ENCODE assay signal across 8 cellular contexts in genomic region chr5:181259974-181260719, GRCh38. TPM values are rescaled to one million over a fixed set of nuclear protein-coding genes. Genes with fewer than 3 reads are reported as not detected.
DNase-seq lines count a peak whose midpoint lies in the region; ATAC-seq and TF ChIP-seq lines count a peak whose summit lies in the region.

No MANE protein-coding gene starts in this region.

- H3K9me3 ChIP-seq in ES-I3 (ENCODE audit: control insufficient read depth, insufficient read depth, low read length): no peaks in the 10 kb centered on the region
- H3K9me3 ChIP-seq in Panc1 (ENCODE audit: control insufficient read depth, insufficient read depth, low read depth, low read length): no peaks in the 10 kb centered on the region
- H3K9me3 ChIP-seq in prostate gland: no peaks in the 10 kb centered on the region

- intact Hi-C loops in Panc1 (cut with micrococcal nuclease; ENCODE audit: unreplicated experiment) (no loop called here), prostate gland (cut with DNase I) (no loop called here)

- ATAC-seq in Panc1 (peak; percentile 2), esophagus mucosa (peak; percentile 1), GM19395 (IDR thresholded peaks at IDR 0.05; ENCODE audit: unreplicated experiment) (no peak), GM21390 (IDR thresholded peaks at IDR 0.05; ENCODE audit: unreplicated experiment) (no peak)

- TF ChIP-seq CTCF in Panc1 (IDR thresholded peaks at IDR 0.05): no peak
- TF ChIP-seq CTCF in prostate gland (IDR thresholded peaks at IDR 0.05): no peak

- 1% methylated on average over 26 of the region's 26 CpGs for WGBS in prostate gland

- H3K27ac ChIP-seq in Panc1 (ENCODE audit: low read length) (peak overlapping the region; percentile 90), prostate gland (peak overlapping the region; percentile 98 to 99)

- TSS peak; percentile 80 for BruUV-seq in Panc1 (replicated peaks; lab: Mats Ljungman, UMichigan)

- DNase-seq in Panc1 (ENCODE audit: low read depth, low spot score) (no peak), prostate gland (ENCODE audit: low spot score) (no peak), DMS 273 treated with DMSO at 0.1 percent for 48 hours (lab: John Stamatoyannopoulos, UW) (no peak), hepatic stellate cell (ENCODE audit: low spot score) (no peak)

- in situ Hi-C loops in Panc1 (cut with HindIII; ENCODE audit: low pct_unique_long_range_greater_than_20kb, low sequenced_read_pairs): no loop called here

- peak overlapping the region; percentile 90 for H3K9ac ChIP-seq in ES-I3 (ENCODE audit: low read depth, low read length)

- no peak for TF ChIP-seq POLR2A in prostate gland (IDR thresholded peaks at IDR 0.05)

- CTCF ChIA-PET in Panc1 (lab: Charles Lee): no interaction called here

- H3K36me3 ChIP-seq in ES-I3 (ENCODE audit: insufficient read depth, low read length) (peaks cover 3% of the 10 kb centered on the region; the same call in 1 of the 2 replicates), Panc1 (ENCODE audit: control insufficient read depth, insufficient read depth, low read length) (peaks cover 11% of the 10 kb centered on the region), prostate gland (no peaks in the 10 kb centered on the region)

- POLR2A ChIA-PET in Panc1 (lab: Charles Lee): interaction anchor here (0.6 to 1.3 kb wide), 2 partner anchors 15 to 145 kb away, joined by 3 read pairs; no protein-coding TSS in a partner anchor

- H3K4me1 ChIP-seq in ES-I3 (ENCODE audit: insufficient read depth, low read length) (no peaks in the 10 kb centered on the region), Panc1 (ENCODE audit: control insufficient read depth, insufficient read depth, low read length) (peaks cover 26% of the 10 kb centered on the region), prostate gland (replicated peaks) (peaks cover 6% of the 10 kb centered on the region)

- peak overlapping the region; percentile 71 to 78 for H3K4me3 ChIP-seq in Panc1 (ENCODE audit: low read depth in 2 of 2, low read length in 2 of 2)
- H3K4me3 ChIP-seq in prostate gland: peak overlapping the region; percentile 85 to 86

- H3K27me3 ChIP-seq in Panc1 (ENCODE audit: control insufficient read depth, insufficient read depth, low read length) (no peaks in the 10 kb centered on the region), prostate gland (replicated peaks; ENCODE audit: insufficient read depth) (no peaks in the 10 kb centered on the region)

RNA-seq across cellular contexts. Expression of gene TRIM52, which starts 0.8 kb away (rescaled TPM):
- total RNA-seq in Panc1 (2021; ENCODE audit: unreplicated experiment): 9.3 TPM
- polyA plus RNA-seq in Panc1 (2012; ENCODE audit: insufficient read length): 5.2 TPM
- total RNA-seq in esophagus mucosa: 2.7 TPM
- 10 to 100 TPM; 11.2 to 15.2 TPM for total RNA-seq in prostate gland

RNA-seq across cellular contexts. Expression of gene RACK1, which starts 16.4 kb away (rescaled TPM):
- total RNA-seq in Panc1 (2021; ENCODE audit: unreplicated experiment) (1,623 TPM), esophagus mucosa (1,941 TPM), prostate gland (1,000 to 10,000 TPM; 2,058 to 4,360 TPM)
- 2,695 TPM for polyA plus RNA-seq in Panc1 (2012; ENCODE audit: insufficient read length)

RNA-seq across cellular contexts. Expression of gene TRIM41, which starts 37.1 kb away (rescaled TPM):
- total RNA-seq in Panc1 (2021; ENCODE audit: unreplicated experiment) (58.3 TPM), esophagus mucosa (16.4 TPM), prostate gland (10 to 100 TPM; 16.9 to 28.3 TPM)
- polyA plus RNA-seq in Panc1 (2012; ENCODE audit: insufficient read length): 72.2 TPM

RNA-seq across cellular contexts. Expression of gene TRIM7, which starts 55.2 kb away (rescaled TPM):
- 25.8 TPM for total RNA-seq in Panc1 (2021; ENCODE audit: unreplicated experiment)
- 21.3 TPM for polyA plus RNA-seq in Panc1 (2012; ENCODE audit: insufficient read length)
- 36.9 TPM for total RNA-seq in esophagus mucosa
- 1 to 10 TPM; 4.5 to 6.4 TPM for total RNA-seq in prostate gland

Comparison
In these comparisons a context has a peak if more than half of its experiments do, and no peak if none do; other contexts are left out.
1. ATAC-seq: peak in Panc1 (single experiment) and esophagus mucosa (single experiment); none in GM19395 (single experiment) and GM21390 (single experiment).